ENCODE assay signal across 7 cellular contexts in genomic region chr9:71910602-71911060, GRCh38. TPM values are rescaled to one million over a fixed set of nuclear protein-coding genes. Genes with fewer than 3 reads are reported as not detected.
A peak's percentile ranks its signal among the peaks of the same experiment; 100 is the strongest.
DNase-seq lines count a peak whose midpoint lies in the region; ATAC-seq, FAIRE-seq and TF ChIP-seq lines count a peak whose summit lies in the region.

No MANE protein-coding gene starts in this region.

- H3K9me3 Mint-ChIP-seq in natural killer cell treated with Interleukin-12 subunit alpha and Interleukin-12 subunit beta and Interleukin-15 and Interleukin-18, amount 100 ng/mL, for 72 hours = no peaks in the 10 kb centered on the region

- no peak for TF ChIP-seq CTCF in HFF-Myc (IDR thresholded peaks at IDR 0.05; ENCODE audit: low read depth, low read length, missing control alignments)

- ATAC-seq in GM18858 (IDR thresholded peaks at IDR 0.05; ENCODE audit: unreplicated experiment) = peak; percentile 2
- ATAC-seq in natural killer cell treated with Interleukin-12 subunit alpha and Interleukin-12 subunit beta and Interleukin-15 and Interleukin-18, amount 100 ng/mL, for 72 hours = peak in 1 of 2 donors; percentile 22

- peak overlapping the region; percentile 97 to 100 for H3K27ac Mint-ChIP-seq in natural killer cell treated with Interleukin-12 subunit alpha and Interleukin-12 subunit beta and Interleukin-15 and Interleukin-18, amount 100 ng/mL, for 72 hours

- no peak for FAIRE-seq in urothelium cell line (lab: Jason Lieb, UNC)

- H3K4me3 ChIP-seq in HFF-Myc (replicated peaks; ENCODE audit: low read depth, low read length) = peak overlapping the region; percentile 93

- no peaks in the 10 kb centered on the region for H3K36me3 Mint-ChIP-seq in natural killer cell treated with Interleukin-12 subunit alpha and Interleukin-12 subunit beta and Interleukin-15 and Interleukin-18, amount 100 ng/mL, for 72 hours

- H3K4me3 Mint-ChIP-seq in natural killer cell treated with Interleukin-12 subunit alpha and Interleukin-12 subunit beta and Interleukin-15 and Interleukin-18, amount 100 ng/mL, for 72 hours = peak overlapping the region; percentile 97

- DNase-seq in HFF-Myc (ENCODE audit: extremely low read depth, low read depth) = no peak
- peak; percentile 51 for DNase-seq in NCI-H1105 treated with DMSO at 0.1 percent for 48 hours (lab: John Stamatoyannopoulos, UW)
- peak; percentile 83 for DNase-seq in ecto neural progenitor cell (ENCODE audit: low spot score)
- DNase-seq in natural killer cell treated with Interleukin-12 subunit alpha and Interleukin-12 subunit beta and Interleukin-15 and Interleukin-18, amount 100 ng/mL, for 72 hours (ENCODE audit: low spot score) = no peak
- DNase-seq in NCI-H2107 treated with DMSO at 0.1 percent for 48 hours (lab: John Stamatoyannopoulos, UW; ENCODE audit: unreplicated experiment) = no peak
- no peak for DNase-seq in urothelium cell line (ENCODE audit: low spot score)

- peaks cover 28 to 35% of the 10 kb centered on the region in 2 donors for H3K4me1 Mint-ChIP-seq in natural killer cell treated with Interleukin-12 subunit alpha and Interleukin-12 subunit beta and Interleukin-15 and Interleukin-18, amount 100 ng/mL, for 72 hours (ENCODE audit: low read depth in 2 of 2)

- no peaks in the 10 kb centered on the region for H3K27me3 Mint-ChIP-seq in natural killer cell treated with Interleukin-12 subunit alpha and Interleukin-12 subunit beta and Interleukin-15 and Interleukin-18, amount 100 ng/mL, for 72 hours

RNA-seq across cellular contexts. Expression of gene ABHD17B, which starts 0.4 kb away (rescaled TPM):
- total RNA-seq in natural killer cell treated with Interleukin-12 subunit alpha and Interleukin-12 subunit beta and Interleukin-15 and Interleukin-18, amount 100 ng/mL, for 72 hours = 10 to 100 TPM; 29.2 to 33.9 TPM

RNA-seq across cellular contexts. Expression of gene C9orf85, which starts 0.8 kb away (rescaled TPM):
- total RNA-seq in natural killer cell treated with Interleukin-12 subunit alpha and Interleukin-12 subunit beta and Interleukin-15 and Interleukin-18, amount 100 ng/mL, for 72 hours = 10 to 100 TPM; 10.7 to 12.6 TPM

Comparison
In these comparisons a context has a peak if more than half of its experiments do, and no peak if none do; other contexts are left out.
1. DNase-seq: peak in NCI-H1105 treated with DMSO at 0.1 percent for 48 hours (single experiment) and ecto neural progenitor cell (single experiment); none in HFF-Myc (single experiment), natural killer cell treated with Interleukin-12 subunit alpha and Interleukin-12 subunit beta and Interleukin-15 and Interleukin-18, amount 100 ng/mL, for 72 hours (single experiment), NCI-H2107 treated with DMSO at 0.1 percent for 48 hours (single experiment) and urothelium cell line (single experiment).